ENCODE assay signal across 11 cellular contexts in the genomic region with DNA sequence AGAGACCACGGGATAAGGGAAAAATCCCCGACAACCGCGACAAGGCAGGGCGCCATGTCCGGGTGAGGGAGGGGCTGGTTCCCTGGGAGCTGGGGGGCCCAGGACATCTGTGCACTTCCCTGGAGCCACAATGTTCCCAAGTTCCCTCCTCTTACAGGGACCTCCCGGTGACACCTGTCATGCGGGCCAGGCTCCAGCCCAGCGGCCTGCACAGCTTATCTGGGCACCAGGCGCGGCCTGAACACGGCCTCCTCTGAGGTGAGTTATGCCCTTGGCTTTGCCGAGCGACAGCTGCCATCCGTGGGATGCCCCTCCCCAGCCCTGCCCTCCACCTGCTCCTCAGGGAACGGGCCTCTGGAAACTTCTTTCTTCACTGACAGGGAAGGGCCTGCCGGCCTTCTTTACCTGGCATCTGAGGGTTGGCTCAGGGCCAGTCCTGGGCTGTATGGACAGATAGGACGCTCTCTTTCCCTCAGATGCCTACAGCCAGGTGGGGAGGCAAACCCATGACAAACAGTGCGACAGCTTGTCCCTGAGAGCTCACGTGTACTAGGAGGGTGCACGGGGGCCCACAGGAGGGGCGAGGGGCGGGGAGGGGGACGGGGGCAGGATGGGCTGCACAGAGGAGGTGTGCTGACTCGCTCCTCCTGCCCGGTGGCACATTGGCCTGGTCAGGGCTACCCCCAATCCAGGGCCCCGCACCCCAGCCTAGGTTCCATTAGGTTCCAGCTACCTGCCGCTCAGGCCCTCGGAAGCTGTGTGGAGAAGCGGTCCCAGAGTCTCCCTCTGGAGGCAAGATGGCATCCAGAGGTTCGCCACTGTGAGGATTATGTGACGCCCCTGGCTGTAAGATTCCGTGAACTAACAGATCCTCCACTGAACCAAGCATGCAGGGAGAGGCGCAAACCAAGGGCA. TPM values are rescaled to one million over a fixed set of nuclear protein-coding genes. Genes with fewer than 3 reads are reported as not detected.
DNase-seq lines count a peak whose midpoint lies in the region; ATAC-seq and TF ChIP-seq lines count a peak whose summit lies in the region.
"Had no signal": no experiment of that assay in that cellular context is flagged by ENCODE, and none has a peak within 500 bp of the region (broad histone marks: within the 10 kb centered on the region; RNA-seq: fewer than 3 reads in every experiment).

No MANE protein-coding gene starts in this region.

- no peaks in the 10 kb centered on the region for H3K9me3 ChIP-seq in mucosa of rectum (ENCODE audit: control insufficient read depth in 2 of 2, low read length in 2 of 2)

- H3K4me1 Mint-ChIP-seq in activated naive CD8-positive, alpha-beta T cell treated with anti-CD3 and anti-CD28 coated beads, Interleukin-2, amount 10 ng/mL, durations not matched to agents 7 days and 5 days = peaks cover 6% of the 10 kb centered on the region
- H3K4me1 Mint-ChIP-seq in activated naive CD8-positive, alpha-beta T cell treated with anti-CD3 and anti-CD28 coated beads for 36 hours = peaks cover 4% of the 10 kb centered on the region

- POLR2A ChIA-PET in activated naive CD8-positive, alpha-beta T cell treated with anti-CD3 and anti-CD28 coated beads, Interleukin-2, amount 10 ng/mL, durations not matched to agents 7 days and 5 days (lab: Charles Lee) = no interaction called here

- no peak overlapping the region for H3K27ac Mint-ChIP-seq in activated naive CD8-positive, alpha-beta T cell treated with anti-CD3 and anti-CD28 coated beads, Interleukin-2, amount 10 ng/mL, durations not matched to agents 7 days and 5 days
- no peak overlapping the region for H3K27ac Mint-ChIP-seq in activated naive CD8-positive, alpha-beta T cell treated with anti-CD3 and anti-CD28 coated beads for 36 hours

- H3K27me3 Mint-ChIP-seq in activated naive CD8-positive, alpha-beta T cell treated with anti-CD3 and anti-CD28 coated beads, Interleukin-2, amount 10 ng/mL, durations not matched to agents 7 days and 5 days = no peaks in the 10 kb centered on the region
- H3K27me3 Mint-ChIP-seq in activated naive CD8-positive, alpha-beta T cell treated with anti-CD3 and anti-CD28 coated beads for 36 hours = no peaks in the 10 kb centered on the region

- no peaks in the 10 kb centered on the region for H3K9me3 Mint-ChIP-seq in activated naive CD8-positive, alpha-beta T cell treated with anti-CD3 and anti-CD28 coated beads, Interleukin-2, amount 10 ng/mL, durations not matched to agents 7 days and 5 days
- no peaks in the 10 kb centered on the region for H3K9me3 Mint-ChIP-seq in activated naive CD8-positive, alpha-beta T cell treated with anti-CD3 and anti-CD28 coated beads for 36 hours

- no peak overlapping the region for H3K4me3 ChIP-seq in epithelial cell of esophagus (ENCODE audit: low read length)
- no peak overlapping the region for H3K4me3 ChIP-seq in mucosa of rectum (ENCODE audit: low read length in 2 of 2)

- H3K27me3 ChIP-seq in mucosa of rectum (ENCODE audit: control insufficient read depth in 2 of 2, insufficient read depth in 2 of 2, low read length in 2 of 2) = no peaks in the 10 kb centered on the region

- DNase-seq in activated naive CD8-positive, alpha-beta T cell treated with anti-CD3 and anti-CD28 coated beads, Interleukin-2, amount 10 ng/mL, durations not matched to agents 7 days and 5 days = peak; percentile 24
- no peak for DNase-seq in activated naive CD8-positive, alpha-beta T cell treated with anti-CD3 and anti-CD28 coated beads for 36 hours
- DNase-seq in epithelial cell of esophagus (ENCODE audit: low read depth) = peak; percentile 11
- DNase-seq in SKM-1 treated with dmso at 0.1 percent for 144 hours (lab: John Stamatoyannopoulos, UW; ENCODE audit: unreplicated experiment) = no peak
- DNase-seq in midbrain (lab: John Stamatoyannopoulos, UW) = no peak
- DNase-seq: NCI-H1092 treated with DMSO at 0.1 percent for 48 hours; stimulated activated CD4-positive, alpha-beta T cell treated with anti-CD3 and anti-CD28 coated beads, Interleukin-15, amount 100 ng/mL, for 24 hours had no signal

- peak overlapping the region in 1 of 2 donors; percentile 12 for H3K9ac ChIP-seq in mucosa of rectum (ENCODE audit: low read depth in 1 of 2, low read length in 2 of 2)

- H3K27ac ChIP-seq in mucosa of rectum (ENCODE audit: low read depth in 2 of 2, low read length in 2 of 2) = peak overlapping the region; percentile 71 to 74

- no peak overlapping the region for H3K4me3 Mint-ChIP-seq in activated naive CD8-positive, alpha-beta T cell treated with anti-CD3 and anti-CD28 coated beads, Interleukin-2, amount 10 ng/mL, durations not matched to agents 7 days and 5 days
- no peak overlapping the region for H3K4me3 Mint-ChIP-seq in activated naive CD8-positive, alpha-beta T cell treated with anti-CD3 and anti-CD28 coated beads for 36 hours

- no peak for ATAC-seq in activated naive CD8-positive, alpha-beta T cell treated with anti-CD3 and anti-CD28 coated beads, Interleukin-2, amount 10 ng/mL, durations not matched to agents 7 days and 5 days (ENCODE audit: low read depth)
- ATAC-seq in GM19328 (IDR thresholded peaks at IDR 0.05; ENCODE audit: unreplicated experiment) (no peak), HG02884 (IDR thresholded peaks at IDR 0.05; ENCODE audit: unreplicated experiment) (no peak)
- ATAC-seq: SK-N-SH treated with all-trans-retinoic acid at 6 μM for 48 hours had no signal

- H3K36me3 Mint-ChIP-seq in activated naive CD8-positive, alpha-beta T cell treated with anti-CD3 and anti-CD28 coated beads, Interleukin-2, amount 10 ng/mL, durations not matched to agents 7 days and 5 days = no peaks in the 10 kb centered on the region
- no peaks in the 10 kb centered on the region for H3K36me3 Mint-ChIP-seq in activated naive CD8-positive, alpha-beta T cell treated with anti-CD3 and anti-CD28 coated beads for 36 hours

- no peaks in the 10 kb centered on the region for H3K36me3 ChIP-seq in mucosa of rectum (ENCODE audit: control insufficient read depth in 2 of 2, insufficient read depth in 2 of 2, low read length in 2 of 2)

- peaks cover 15 to 31% of the 10 kb centered on the region in 2 donors for H3K4me1 ChIP-seq in mucosa of rectum (ENCODE audit: control insufficient read depth in 2 of 2, insufficient read depth in 2 of 2, low read length in 2 of 2)

- TF ChIP-seq CTCF in epithelial cell of esophagus (IDR thresholded peaks at IDR 0.05; ENCODE audit: insufficient read depth, low read depth, low read length, missing control alignments) = no peak

RNA-seq across cellular contexts. Expression of a gene that starts 34.9 kb away (rescaled TPM):
- total RNA-seq in activated naive CD8-positive, alpha-beta T cell treated with anti-CD3 and anti-CD28 coated beads, Interleukin-2, amount 10 ng/mL, durations not matched to agents 7 days and 5 days = 10 to 100 TPM; 75.8 to 77.1 TPM
- 100 to 1,000 TPM; 100 to 105 TPM for total RNA-seq in activated naive CD8-positive, alpha-beta T cell treated with anti-CD3 and anti-CD28 coated beads for 36 hours

Comparison
In these comparisons a context has a peak if more than half of its experiments do, and no peak if none do; other contexts are left out.
1. DNase-seq: peak in activated naive CD8-positive, alpha-beta T cell treated with anti-CD3 and anti-CD28 coated beads, Interleukin-2, amount 10 ng/mL, durations not matched to agents 7 days and 5 days (single experiment) and epithelial cell of esophagus (single experiment); none in activated naive CD8-positive, alpha-beta T cell treated with anti-CD3 and anti-CD28 coated beads for 36 hours (single experiment), SKM-1 treated with dmso at 0.1 percent for 144 hours (single experiment) and midbrain (single experiment).